Comparison of ENCODE assay signal across 11 cellular contexts in the genomic region with DNA sequence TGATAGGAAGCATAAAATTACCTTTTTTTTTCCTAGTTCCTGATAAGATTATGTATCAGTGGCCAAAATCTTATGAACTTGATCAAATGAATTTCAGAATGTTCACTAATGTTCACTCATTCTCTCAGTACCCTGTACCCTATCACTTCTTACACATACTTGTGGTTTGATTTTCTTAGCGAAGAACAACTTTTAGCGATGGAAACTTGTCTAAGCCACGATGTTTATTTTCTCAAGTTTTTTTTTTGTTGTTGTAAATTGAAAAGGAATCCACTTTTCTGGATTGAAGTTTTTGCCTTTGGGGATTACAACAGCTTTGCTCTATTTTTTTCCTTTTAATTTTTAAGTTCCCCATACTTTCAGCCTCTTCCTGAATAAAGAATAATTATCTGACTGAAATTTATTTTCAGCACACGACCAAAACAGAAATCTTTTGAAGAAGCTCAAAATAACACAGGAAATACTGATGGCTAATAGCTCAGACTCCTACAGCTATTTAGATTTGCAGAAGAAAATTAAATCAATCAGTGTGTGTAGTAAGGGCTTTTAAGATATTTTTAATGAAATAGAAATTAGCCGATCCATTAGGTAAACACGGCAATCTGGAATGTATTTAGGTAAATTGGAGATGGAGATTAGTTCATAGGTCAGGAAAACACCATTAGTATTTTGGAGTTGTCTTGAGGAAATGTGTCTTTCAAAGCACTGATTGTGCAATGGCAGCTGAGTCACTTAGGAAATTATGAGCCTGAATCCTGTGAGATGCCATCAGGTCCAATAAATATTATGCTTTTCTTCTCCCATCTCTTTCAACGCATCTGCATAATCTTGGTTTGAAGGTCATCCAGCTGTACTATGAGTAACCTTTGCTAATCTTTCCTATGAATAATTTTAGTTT.
DNase-seq lines count a peak whose midpoint lies in the region; ATAC-seq, FAIRE-seq and TF ChIP-seq lines count a peak whose summit lies in the region.
"Had no signal": no experiment of that assay in that cellular context is flagged by ENCODE, and none has a peak within 500 bp of the region (broad histone marks: within the 10 kb centered on the region; RNA-seq: fewer than 3 reads in every experiment).

No MANE protein-coding gene starts in this region.

- H3K4ac ChIP-seq in mesenchymal stem cell (ENCODE audit: low read depth in 1 of 2, low read length in 2 of 2), result no peak overlapping the region

- WGBS in mesenchymal stem cell, result 1% methylated on average over 3 of the region's 7 CpGs

- H3K9me3 ChIP-seq in mesenchymal stem cell (ENCODE audit: control insufficient read depth, low read length), result no peaks in the 10 kb centered on the region

- H2AK5ac ChIP-seq in mesenchymal stem cell (ENCODE audit: low read length, severe bottlenecking), result no peak overlapping the region

- no peak for TF ChIP-seq POLR2A in GM12891 (IDR thresholded peaks at IDR 0.05; ENCODE audit: low read depth, low read length)

- H2BK12ac ChIP-seq in mesenchymal stem cell (ENCODE audit: low read length in 2 of 2), result no peak overlapping the region

- no peaks in the 10 kb centered on the region for H3K4me1 ChIP-seq in mesenchymal stem cell (ENCODE audit: control insufficient read depth, insufficient read depth, low read depth, low read length)

- no peak overlapping the region for H3K4me2 ChIP-seq in mesenchymal stem cell (ENCODE audit: low read length, poor library complexity, severe bottlenecking)

- H2BK5ac ChIP-seq in mesenchymal stem cell (ENCODE audit: low read depth, low read length, poor library complexity, severe bottlenecking), result no peak overlapping the region

- H3K36me3 ChIP-seq in mesenchymal stem cell (ENCODE audit: control insufficient read depth in 1 of 2, insufficient read depth in 2 of 2, low read depth in 1 of 2, low read length in 2 of 2), result no peaks in the 10 kb centered on the region

- no peak overlapping the region for H2BK120ac ChIP-seq in mesenchymal stem cell (ENCODE audit: low read depth, low read length)

- peak overlapping the region; percentile 65 for H3K9ac ChIP-seq in mesenchymal stem cell (ENCODE audit: low read length)

- no peak overlapping the region for H3K18ac ChIP-seq in mesenchymal stem cell (ENCODE audit: low read depth in 1 of 2, low read length in 2 of 2)

- H3K23ac ChIP-seq in mesenchymal stem cell (ENCODE audit: low read length in 2 of 2), result no peak overlapping the region

- H3K4me3 ChIP-seq in choroid plexus epithelial cell (ENCODE audit: low read depth, low read length) (no peak overlapping the region), mesenchymal stem cell (ENCODE audit: insufficient read depth in 1 of 2, low read depth in 1 of 2, low read length in 2 of 2) (no peak overlapping the region)

- DNase-seq in AG08396 (ENCODE audit: low spot score) (peak; percentile 35), Kasumi-1 (lab: John Stamatoyannopoulos, UW) (peak; percentile 11 to 17), choroid plexus epithelial cell (ENCODE audit: low read depth) (peak; percentile 92), mesenchymal stem cell (peak; percentile 94), NCI-H526 treated with DMSO at 0.1 percent for 48 hours (lab: John Stamatoyannopoulos, UW) (no peak), GM12891 (ENCODE audit: insufficient read length, low spot score) (no peak), T1000 (lab: John Stamatoyannopoulos, UW) (no peak)
- DNase-seq: activated CD4-positive, alpha-beta T cell treated with anti-CD3 and anti-CD28 coated beads for 1 hour; DMS79 treated with DMSO at 0.1 percent for 48 hours; NCI-H146 had no signal

- no peak for FAIRE-seq in GM12891 (lab: Jason Lieb, UNC)

- no peak for ATAC-seq in GM18520 (IDR thresholded peaks at IDR 0.05; ENCODE audit: unreplicated experiment)

- no peak overlapping the region for H2AFZ ChIP-seq in mesenchymal stem cell (ENCODE audit: low read depth, low read length)

- no peaks in the 10 kb centered on the region for H3K27me3 ChIP-seq in mesenchymal stem cell (ENCODE audit: control insufficient read depth in 1 of 2, insufficient read depth in 1 of 2, low read length in 2 of 2)

- no peak overlapping the region for H4K8ac ChIP-seq in mesenchymal stem cell (ENCODE audit: low read length)

- TF ChIP-seq CTCF in choroid plexus epithelial cell (conservative IDR thresholded peaks at IDR 0.05; ENCODE audit: low read depth, low read length), result no peak

- H2BK15ac ChIP-seq in mesenchymal stem cell (ENCODE audit: low read depth, poor library complexity, severe bottlenecking), result no peak overlapping the region

- H3K14ac ChIP-seq in mesenchymal stem cell (ENCODE audit: low read length in 2 of 2), result no peak overlapping the region

- no peak overlapping the region for H4K91ac ChIP-seq in mesenchymal stem cell (ENCODE audit: low read length)

- no peaks in the 10 kb centered on the region for H3K79me1 ChIP-seq in mesenchymal stem cell (replicated peaks; ENCODE audit: low read length, poor library complexity, severe bottlenecking)

- H3K27ac ChIP-seq in mesenchymal stem cell (ENCODE audit: low read length, poor library complexity, severe bottlenecking), result no peak overlapping the region

TF ChIP-seq in GM12891, 5 proteins besides CTCF, POLR2A, EP300 and RAD21:
- TF ChIP-seq POLR2AphosphoS5 (IDR thresholded peaks at IDR 0.05; ENCODE audit: low read depth, low read length) (no peak), TAF1 (IDR thresholded peaks at IDR 0.05; ENCODE audit: low read depth, low read length) (no peak)

Comparison
In these comparisons a context has a peak if more than half of its experiments do, and no peak if none do; other contexts are left out.
1. DNase-seq: peak in AG08396 (single experiment), Kasumi-1 (2 of 2), choroid plexus epithelial cell (single experiment) and mesenchymal stem cell (single experiment); none in NCI-H526 treated with DMSO at 0.1 percent for 48 hours (single experiment), GM12891 (single experiment) and T1000 (single experiment).